24 cellular contexts compared by ENCODE assay signal in the genomic region with DNA sequence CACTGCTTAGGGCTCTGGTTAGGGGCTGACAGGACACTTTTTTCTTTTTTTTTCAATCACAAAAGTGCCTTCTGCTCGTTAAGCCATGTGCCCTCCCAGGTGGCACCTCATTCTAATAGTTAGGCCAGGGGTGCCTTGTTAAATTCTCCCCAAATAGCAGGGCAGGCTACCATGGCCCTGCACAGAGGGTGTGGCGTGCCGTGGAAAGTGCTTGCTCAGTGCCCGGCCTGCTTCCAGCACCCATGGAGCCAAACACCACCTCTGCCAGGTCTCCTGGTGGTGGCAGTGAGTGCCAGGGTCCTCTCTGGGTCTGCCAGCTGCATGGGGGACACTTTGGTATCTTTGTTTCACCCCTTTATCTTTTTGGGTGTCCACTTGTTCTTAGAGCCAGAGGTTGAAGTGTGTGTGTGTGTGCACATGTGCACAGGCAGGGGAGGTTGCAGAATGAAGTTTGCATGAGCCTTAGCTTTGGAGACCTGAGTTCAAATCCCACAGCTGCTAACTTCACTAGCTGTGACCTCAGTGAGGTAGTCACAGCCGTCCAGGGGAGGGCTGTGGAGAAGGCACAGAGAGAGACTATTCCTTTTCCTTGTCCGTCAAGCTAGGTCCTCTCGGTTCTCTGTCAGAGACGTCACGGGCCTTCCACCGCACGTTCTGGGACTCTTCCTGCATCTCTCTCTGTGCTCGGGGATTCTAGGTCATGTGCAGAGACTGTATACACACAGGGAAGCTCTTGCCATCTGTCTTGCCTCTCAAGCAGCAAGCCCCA. TPM values are rescaled to one million over a fixed set of nuclear protein-coding genes. Genes with fewer than 3 reads are reported as not detected.
A peak's percentile ranks its signal among the peaks of the same experiment; 100 is the strongest.
DNase-seq lines count a peak whose midpoint lies in the region; ATAC-seq, FAIRE-seq and TF ChIP-seq lines count a peak whose summit lies in the region.
"Had no signal": no experiment of that assay in that cellular context is flagged by ENCODE, and none has a peak within 500 bp of the region (broad histone marks: within the 10 kb centered on the region; RNA-seq: fewer than 3 reads in every experiment).

No MANE protein-coding gene starts in this region.

- DNase-seq in NCI-H774 (lab: John Stamatoyannopoulos, UW) (peak; percentile 12), left lobe of liver (ENCODE audit: low spot score) (peak; percentile 30), GM12892 (ENCODE audit: insufficient read length) (no peak)
- DNase-seq in activated CD8-positive, alpha-beta memory T cell treated with anti-CD3 and anti-CD28 coated beads, Interleukin-2, amount 50 U/mL, for 48 hours = peak; percentile 41
- DNase-seq in stimulated activated CD8-positive, alpha-beta memory T cell treated with anti-CD3 and anti-CD28 coated beads, Interleukin-4, amount 100 ng/mL, for 48 hours = peak; percentile 9
- no peak for DNase-seq in stimulated activated CD4-positive, alpha-beta T cell treated with anti-CD3 and anti-CD28 coated beads, Interleukin-2, amount 100 ng/mL, for 24 hours
- no peak for DNase-seq in activated naive CD4-positive, alpha-beta T cell treated with anti-CD3 and anti-CD28 coated beads, Interleukin-2, amount 50 U/mL, for 72 hours (ENCODE audit: low spot score in 2 of 2)
- DNase-seq: Calu3, DMS79 treated with DMSO at 0.1 percent for 48 hours, GF-D8, HFFc6, KBM-7, NCI-H2029, NCI-H2227 treated with DMSO at 0.1 percent for 48 hours, NCI-H526 treated with DMSO at 0.1 percent for 48 hours, SHP77 treated with DMSO at 0.1 percent for 48 hours had no signal

- no peak for ATAC-seq in left lobe of liver
- no peak for ATAC-seq in activated naive CD4-positive, alpha-beta T cell treated with anti-CD3 and anti-CD28 coated beads, Interleukin-2, amount 50 U/mL, for 72 hours
- no peak for ATAC-seq in HG03280 (IDR thresholded peaks at IDR 0.05; ENCODE audit: unreplicated experiment)
- ATAC-seq: Panc1 had no signal

- H3K9me3 Mint-ChIP-seq in activated naive CD4-positive, alpha-beta T cell treated with anti-CD3 and anti-CD28 coated beads, Interleukin-2, amount 50 U/mL, for 72 hours = no peaks in the 10 kb centered on the region
- H3K9me3 Mint-ChIP-seq: HFFc6 had no signal

- H3K36me3 Mint-ChIP-seq in activated naive CD4-positive, alpha-beta T cell treated with anti-CD3 and anti-CD28 coated beads, Interleukin-2, amount 50 U/mL, for 72 hours = no peaks in the 10 kb centered on the region

- no peak overlapping the region for H3K27ac Mint-ChIP-seq in activated naive CD4-positive, alpha-beta T cell treated with anti-CD3 and anti-CD28 coated beads, Interleukin-2, amount 50 U/mL, for 72 hours
- H3K27ac Mint-ChIP-seq: B cell, HFFc6 had no signal

- no peak for FAIRE-seq in GM12892 (lab: Jason Lieb, UNC)
- FAIRE-seq: GM12891, GM19239 had no signal

- TF ChIP-seq POLR2A in GM12892 (IDR thresholded peaks at IDR 0.05; ENCODE audit: low read depth, low read length) = no peak

RNA-seq across cellular contexts. Expression of a gene that starts 39.9 kb away (rescaled TPM):
- 4.3 TPM for total RNA-seq in left lobe of liver
- total RNA-seq in activated naive CD4-positive, alpha-beta T cell treated with anti-CD3 and anti-CD28 coated beads, Interleukin-2, amount 50 U/mL, for 72 hours = 1 to 10 TPM in 1 of 2 donors, under 1 TPM in 1; 0.61 to 1.5 TPM
- 0.51 TPM for polyA plus RNA-seq in GM12892 (2012; ENCODE audit: missing spikeins)
- total RNA-seq: Calu3, HFFc6, LHCN-M2, MCF 10A, OCI-LY7 had no signal

RNA-seq across cellular contexts. Expression of a gene that starts 58.5 kb away (rescaled TPM):
- total RNA-seq in left lobe of liver = 50.0 TPM
- 100 to 1,000 TPM; 113 to 117 TPM for total RNA-seq in activated naive CD4-positive, alpha-beta T cell treated with anti-CD3 and anti-CD28 coated beads, Interleukin-2, amount 50 U/mL, for 72 hours
- polyA plus RNA-seq in GM12892 (2012; ENCODE audit: missing spikeins) = 107 TPM

Comparison
In these comparisons a context has a peak if more than half of its experiments do, and no peak if none do; other contexts are left out.
1. DNase-seq: peak in NCI-H774 (single experiment), activated CD8-positive, alpha-beta memory T cell treated with anti-CD3 and anti-CD28 coated beads, Interleukin-2, amount 50 U/mL, for 48 hours (single experiment), left lobe of liver (single experiment) and stimulated activated CD8-positive, alpha-beta memory T cell treated with anti-CD3 and anti-CD28 coated beads, Interleukin-4, amount 100 ng/mL, for 48 hours (single experiment); none in stimulated activated CD4-positive, alpha-beta T cell treated with anti-CD3 and anti-CD28 coated beads, Interleukin-2, amount 100 ng/mL, for 24 hours (0 of 2), activated naive CD4-positive, alpha-beta T cell treated with anti-CD3 and anti-CD28 coated beads, Interleukin-2, amount 50 U/mL, for 72 hours (0 of 2) and GM12892 (single experiment).